In the genomic region with DNA sequence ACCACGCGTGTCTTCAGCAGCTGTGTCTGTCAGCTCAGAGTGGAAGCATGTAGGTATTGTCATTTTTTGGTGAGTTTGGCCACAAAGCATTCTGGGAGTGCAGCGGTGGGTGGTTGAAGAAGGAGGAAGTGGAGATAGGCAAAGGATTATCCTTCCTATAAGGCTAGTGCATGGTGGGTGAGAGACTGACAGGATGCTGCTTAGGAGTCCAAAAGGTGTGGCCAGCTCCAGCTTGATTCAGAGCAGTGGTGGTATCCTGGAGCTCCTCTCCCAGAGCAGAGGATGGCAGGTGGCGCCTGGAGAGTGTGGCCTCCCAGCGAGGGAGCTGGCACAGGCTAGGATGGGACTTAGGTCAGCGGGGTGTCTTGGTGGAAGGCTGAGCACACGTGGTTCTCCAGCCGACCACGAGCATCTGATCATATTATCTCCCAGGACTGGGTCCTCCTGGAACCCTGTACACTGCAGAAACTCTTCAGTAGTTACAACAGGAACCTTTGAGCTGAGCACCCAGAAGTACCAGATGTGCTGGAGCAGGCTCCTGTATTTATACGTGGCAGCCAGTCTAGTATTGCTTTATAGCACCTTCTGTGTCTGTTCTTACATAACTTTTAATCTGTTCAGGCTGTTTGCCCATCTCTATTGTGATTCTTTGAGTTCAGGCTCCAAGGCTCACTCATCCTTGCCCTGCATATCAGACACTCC, we compare ENCODE assay signal across 8 cellular contexts. TPM values are rescaled to one million over a fixed set of nuclear protein-coding genes. Genes with fewer than 3 reads are reported as not detected.
DNase-seq lines count a peak whose midpoint lies in the region; ATAC-seq and TF ChIP-seq lines count a peak whose summit lies in the region.

No MANE protein-coding gene starts in this region.

- H3K27ac ChIP-seq in GM23338 (ENCODE audit: low read depth) (peak overlapping the region; percentile 73), SJCRH30 (no peak overlapping the region)

- H3K27me3 Mint-ChIP-seq in GM23338 (ENCODE audit: insufficient read depth, low read depth, poor library complexity) = peaks cover 2% of the 10 kb centered on the region
- no peaks in the 10 kb centered on the region for H3K27me3 Mint-ChIP-seq in effector memory CD8-positive, alpha-beta T cell

- H3K36me3 Mint-ChIP-seq in GM23338 (ENCODE audit: low read depth) = peaks cover 20% of the 10 kb centered on the region
- H3K36me3 Mint-ChIP-seq in effector memory CD8-positive, alpha-beta T cell (ENCODE audit: insufficient read depth) = peaks cover 21% of the 10 kb centered on the region

- H3K4me1 Mint-ChIP-seq in GM23338 = peaks cover 47% of the 10 kb centered on the region
- peaks cover 29 to 44% of the 10 kb centered on the region in 2 donors for H3K4me1 Mint-ChIP-seq in effector memory CD8-positive, alpha-beta T cell (ENCODE audit: low read depth in 2 of 2)

- peaks cover 13% of the 10 kb centered on the region for H3K36me3 ChIP-seq in GM23338 (ENCODE audit: insufficient read depth)
- H3K36me3 ChIP-seq in SJCRH30 = peaks cover 18% of the 10 kb centered on the region

- peak; percentile 87 for DNase-seq in DMS 273 (lab: John Stamatoyannopoulos, UW; ENCODE audit: unreplicated experiment)
- peak; percentile 27 for DNase-seq in GM23338 (ENCODE audit: low spot score)
- DNase-seq in SJCRH30 = peak; percentile 28 to 38
- peak; percentile 15 to 38 (median 15) for DNase-seq in effector memory CD8-positive, alpha-beta T cell
- DNase-seq in posterior vena cava (ENCODE audit: low spot score) = peak; percentile 36
- DNase-seq in cerebellum (ENCODE audit: low spot score) = no peak
- DNase-seq in UCSD-AML1 (lab: John Stamatoyannopoulos, UW; ENCODE audit: unreplicated experiment) = no peak
- no peak for DNase-seq in NCI-H526 treated with DMSO at 0.1 percent for 48 hours (lab: John Stamatoyannopoulos, UW)

- H3K4me1 ChIP-seq in GM23338 (ENCODE audit: insufficient read depth) = peaks cover 13% of the 10 kb centered on the region; the same call in 1 of the 2 replicates
- peaks cover 26% of the 10 kb centered on the region; the same call in 1 of the 2 replicates for H3K4me1 ChIP-seq in SJCRH30

- no peak overlapping the region for H3K4me2 ChIP-seq in GM23338

- no peaks in the 10 kb centered on the region for H3K9me3 ChIP-seq in SJCRH30 (replicated peaks)

- H3K27ac Mint-ChIP-seq in GM23338 = peak overlapping the region; percentile 86
- H3K27ac Mint-ChIP-seq in effector memory CD8-positive, alpha-beta T cell = peak overlapping the region; percentile 44 to 56

- no peaks in the 10 kb centered on the region; the same call in 2 of the 3 replicates for H3K9me3 Mint-ChIP-seq in GM23338
- no peaks in the 10 kb centered on the region for H3K9me3 Mint-ChIP-seq in effector memory CD8-positive, alpha-beta T cell

- no peaks in the 10 kb centered on the region for H3K9me2 ChIP-seq in GM23338 (ENCODE audit: insufficient read depth)

- TF ChIP-seq CTCF in GM23338 (conservative IDR thresholded peaks at IDR 0.05; ENCODE audit: low read depth in 2 of 2) = no peak

- H3K27me3 ChIP-seq in GM23338 (ENCODE audit: insufficient read depth) (no peaks in the 10 kb centered on the region), SJCRH30 (no peaks in the 10 kb centered on the region)

- H3K4me3 ChIP-seq in GM23338 (no peak overlapping the region), SJCRH30 (no peak overlapping the region)

- intact Hi-C loops in posterior vena cava (cut with DNase I) = loop anchor here in 1 of 2 donors (5.0 kb wide), 1 partner anchor 145 kb away; a partner anchor contains a TSS

- H3F3A ChIP-seq in GM23338 (replicated peaks; ENCODE audit: low read depth) = peaks cover 13% of the 10 kb centered on the region; the same call in 1 of the 2 replicates

- H4K20me1 ChIP-seq in GM23338 (replicated peaks; ENCODE audit: insufficient read depth) = peaks cover 53% of the 10 kb centered on the region

- ATAC-seq in GM23338 = peak; percentile 50
- peak; percentile 75 for ATAC-seq in effector memory CD8-positive, alpha-beta T cell (replicated peaks)

- H3K4me3 Mint-ChIP-seq in GM23338 = no peak overlapping the region; the same call in 2 of the 3 replicates
- no peak overlapping the region for H3K4me3 Mint-ChIP-seq in effector memory CD8-positive, alpha-beta T cell

- no peak overlapping the region for H2AFZ ChIP-seq in GM23338

- H3K79me2 ChIP-seq in GM23338 (replicated peaks; ENCODE audit: insufficient read depth) = peaks cover 82% of the 10 kb centered on the region

TF ChIP-seq in GM23338, 12 proteins besides CTCF, POLR2A, EP300 and RAD21:
- TF ChIP-seq, protein P1, sequence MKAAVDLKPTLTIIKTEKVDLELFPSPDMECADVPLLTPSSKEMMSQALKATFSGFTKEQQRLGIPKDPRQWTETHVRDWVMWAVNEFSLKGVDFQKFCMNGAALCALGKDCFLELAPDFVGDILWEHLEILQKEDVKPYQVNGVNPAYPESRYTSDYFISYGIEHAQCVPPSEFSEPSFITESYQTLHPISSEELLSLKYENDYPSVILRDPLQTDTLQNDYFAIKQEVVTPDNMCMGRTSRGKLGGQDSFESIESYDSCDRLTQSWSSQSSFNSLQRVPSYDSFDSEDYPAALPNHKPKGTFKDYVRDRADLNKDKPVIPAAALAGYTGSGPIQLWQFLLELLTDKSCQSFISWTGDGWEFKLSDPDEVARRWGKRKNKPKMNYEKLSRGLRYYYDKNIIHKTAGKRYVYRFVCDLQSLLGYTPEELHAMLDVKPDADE (IDR thresholded peaks at IDR 0.05) = no peak
- TF ChIP-seq ZNF331 (CRISPR knock-in tag; IDR thresholded peaks at IDR 0.05; ENCODE audit: low read depth) (no peak), CREB1 (CRISPR knock-in tag; IDR thresholded peaks at IDR 0.05; ENCODE audit: low read depth) (no peak)
- TF ChIP-seq, protein P2, sequence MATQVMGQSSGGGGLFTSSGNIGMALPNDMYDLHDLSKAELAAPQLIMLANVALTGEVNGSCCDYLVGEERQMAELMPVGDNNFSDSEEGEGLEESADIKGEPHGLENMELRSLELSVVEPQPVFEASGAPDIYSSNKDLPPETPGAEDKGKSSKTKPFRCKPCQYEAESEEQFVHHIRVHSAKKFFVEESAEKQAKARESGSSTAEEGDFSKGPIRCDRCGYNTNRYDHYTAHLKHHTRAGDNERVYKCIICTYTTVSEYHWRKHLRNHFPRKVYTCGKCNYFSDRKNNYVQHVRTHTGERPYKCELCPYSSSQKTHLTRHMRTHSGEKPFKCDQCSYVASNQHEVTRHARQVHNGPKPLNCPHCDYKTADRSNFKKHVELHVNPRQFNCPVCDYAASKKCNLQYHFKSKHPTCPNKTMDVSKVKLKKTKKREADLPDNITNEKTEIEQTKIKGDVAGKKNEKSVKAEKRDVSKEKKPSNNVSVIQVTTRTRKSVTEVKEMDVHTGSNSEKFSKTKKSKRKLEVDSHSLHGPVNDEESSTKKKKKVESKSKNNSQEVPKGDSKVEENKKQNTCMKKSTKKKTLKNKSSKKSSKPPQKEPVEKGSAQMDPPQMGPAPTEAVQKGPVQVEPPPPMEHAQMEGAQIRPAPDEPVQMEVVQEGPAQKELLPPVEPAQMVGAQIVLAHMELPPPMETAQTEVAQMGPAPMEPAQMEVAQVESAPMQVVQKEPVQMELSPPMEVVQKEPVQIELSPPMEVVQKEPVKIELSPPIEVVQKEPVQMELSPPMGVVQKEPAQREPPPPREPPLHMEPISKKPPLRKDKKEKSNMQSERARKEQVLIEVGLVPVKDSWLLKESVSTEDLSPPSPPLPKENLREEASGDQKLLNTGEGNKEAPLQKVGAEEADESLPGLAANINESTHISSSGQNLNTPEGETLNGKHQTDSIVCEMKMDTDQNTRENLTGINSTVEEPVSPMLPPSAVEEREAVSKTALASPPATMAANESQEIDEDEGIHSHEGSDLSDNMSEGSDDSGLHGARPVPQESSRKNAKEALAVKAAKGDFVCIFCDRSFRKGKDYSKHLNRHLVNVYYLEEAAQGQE (IDR thresholded peaks at IDR 0.05; ENCODE audit: unreplicated experiment) = no peak

RNA-seq across cellular contexts. Expression of a gene that starts 29.6 kb away (rescaled TPM):
- total RNA-seq in GM23338 (2014; rRNA removed; shearing (Covaris generic)) = 43.8 and 43.9 TPM in 2 replicates
- 9.6 and 9.8 TPM in 2 replicates for polyA plus RNA-seq in GM23338 (2016; fragmentation: Nextera tagmentation; extraction: Ambion mirVana)
- 25.0 and 25.1 TPM in 2 replicates for total RNA-seq in SJCRH30 (2014; rRNA removed; shearing (Covaris generic))
- total RNA-seq in posterior vena cava (10 to 100 TPM; 22.0 to 22.5 TPM), cerebellum (22.8 TPM)

RNA-seq across cellular contexts. Expression of a gene that starts 31.6 kb away (rescaled TPM):
- total RNA-seq in GM23338 (2014; rRNA removed; shearing (Covaris generic)) = 1.2 and 10.1 TPM in 2 replicates
- 4.0 and 5.8 TPM in 2 replicates for polyA plus RNA-seq in GM23338 (2016; fragmentation: Nextera tagmentation; extraction: Ambion mirVana)
- not detected in 2 replicates for total RNA-seq in SJCRH30 (2014; rRNA removed; shearing (Covaris generic))
- total RNA-seq in posterior vena cava (10 to 100 TPM; 19.7 to 20.3 TPM), cerebellum (2.7 TPM)

RNA-seq across cellular contexts. Expression of a gene that starts 44.4 kb away (rescaled TPM):
- 101 and 102 TPM in 2 replicates for total RNA-seq in GM23338 (2014; rRNA removed; shearing (Covaris generic))
- 32.3 and 37.7 TPM in 2 replicates for polyA plus RNA-seq in GM23338 (2016; fragmentation: Nextera tagmentation; extraction: Ambion mirVana)
- total RNA-seq in SJCRH30 (2014; rRNA removed; shearing (Covaris generic)) = 55.5 and 60.5 TPM in 2 replicates
- total RNA-seq in posterior vena cava (10 to 100 TPM; 54.6 to 62.8 TPM), cerebellum (56.1 TPM)

RNA-seq across cellular contexts. Expression of a gene that starts 58.5 kb away (rescaled TPM):
- 83.6 and 92.6 TPM in 2 replicates for total RNA-seq in GM23338 (2014; rRNA removed; shearing (Covaris generic))
- 52.5 and 58.0 TPM in 2 replicates for polyA plus RNA-seq in GM23338 (2016; fragmentation: Nextera tagmentation; extraction: Ambion mirVana)
- total RNA-seq in SJCRH30 (2014; rRNA removed; shearing (Covaris generic)) = 64.9 and 65.8 TPM in 2 replicates
- total RNA-seq in posterior vena cava = 100 to 1,000 TPM; 245 to 333 TPM
- total RNA-seq in cerebellum = 53.8 TPM

Comparison
In these comparisons a context has a peak if more than half of its experiments do, and no peak if none do; other contexts are left out.
1. DNase-seq: peak in DMS 273 (single experiment), GM23338 (single experiment), SJCRH30 (2 of 2), effector memory CD8-positive, alpha-beta T cell (3 of 3) and posterior vena cava (single experiment); none in cerebellum (single experiment), UCSD-AML1 (single experiment) and NCI-H526 treated with DMSO at 0.1 percent for 48 hours (single experiment).